In genomic region chr20:52461602-52462001, GRCh38 we compare ENCODE assay signal across 26 cellular contexts.
"Had no signal": no experiment of that assay in that cellular context is flagged by ENCODE, and none has a peak within 500 bp of the region (broad histone marks: within the 10 kb centered on the region; RNA-seq: fewer than 3 reads in every experiment).

No MANE protein-coding gene starts in this region.

- H3K4me1 ChIP-seq: breast epithelium, SJCRH30 had no signal

- H3K27ac Mint-ChIP-seq: activated CD4-positive, alpha-beta memory T cell treated with anti-CD3 and anti-CD28 coated beads for 36 hours; activated CD4-positive, alpha-beta T cell treated with anti-CD3 and anti-CD28 coated beads, Interleukin-2, amount 10 ng/mL, durations not matched to agents 7 days and 5 days; activated naive CD4-positive, alpha-beta T cell treated with anti-CD3 and anti-CD28 coated beads for 36 hours; activated naive CD8-positive, alpha-beta T cell treated with anti-CD3 and anti-CD28 coated beads for 36 hours; activated T-helper 17 cell treated with anti-CD3 and anti-CD28 coated beads, Interleukin-2, amount 50 U/mL, for 72 hours had no signal

- H3K27me3 ChIP-seq: breast epithelium had no signal

- H3K27ac ChIP-seq: breast epithelium, RWPE1, SJCRH30, VCaP had no signal

- H3K36me3 ChIP-seq: breast epithelium, SJCRH30 had no signal

- H3K9me3 Mint-ChIP-seq: activated T-helper 17 cell treated with anti-CD3 and anti-CD28 coated beads, Interleukin-2, amount 50 U/mL, for 72 hours had no signal

- H3K27me3 Mint-ChIP-seq: activated CD4-positive, alpha-beta T cell treated with anti-CD3 and anti-CD28 coated beads, Interleukin-2, amount 10 ng/mL, durations not matched to agents 7 days and 5 days had no signal

- H3K4me3 ChIP-seq: breast epithelium, SJCRH30 had no signal

- H3K36me3 Mint-ChIP-seq: activated CD4-positive, alpha-beta memory T cell treated with anti-CD3 and anti-CD28 coated beads for 36 hours; activated naive CD8-positive, alpha-beta T cell treated with anti-CD3 and anti-CD28 coated beads for 36 hours had no signal

- H3K9me3 ChIP-seq: breast epithelium, SJCRH30, SK-N-SH had no signal

- DNase-seq: activated CD4-positive, alpha-beta memory T cell treated with anti-CD3 and anti-CD28 coated beads for 36 hours; activated CD4-positive, alpha-beta T cell treated with anti-CD3 and anti-CD28 coated beads, Interleukin-2, amount 10 ng/mL, durations not matched to agents 7 days and 5 days; activated CD4-positive, CD25-positive, alpha-beta regulatory T cell; activated CD8-positive, alpha-beta memory T cell treated with anti-CD3 and anti-CD28 coated beads for 24 hours; activated gamma-delta T cell; activated naive CD4-positive, alpha-beta T cell treated with anti-CD3 and anti-CD28 coated beads for 36 hours; activated naive CD8-positive, alpha-beta T cell treated with anti-CD3 and anti-CD28 coated beads for 36 hours; activated T-cell treated with anti-CD3 and anti-CD28 coated beads, Interleukin-2, amount 50 U/mL, for 48 hours; caudate nucleus; KG1; NCI-H1092; NCI-H1417; NCI-H1930; NCI-H2171; NCI-H226; NCI-H524; NCI-H748 treated with DMSO at 0.1 percent for 48 hours; OCI-M1; Right ventricle myocardium superior; SJCRH30; SK-N-SH; T-helper 1 cell had no signal

- H3K4me1 Mint-ChIP-seq: activated CD4-positive, alpha-beta T cell treated with anti-CD3 and anti-CD28 coated beads, Interleukin-2, amount 10 ng/mL, durations not matched to agents 7 days and 5 days; activated naive CD8-positive, alpha-beta T cell treated with anti-CD3 and anti-CD28 coated beads for 36 hours; activated T-helper 17 cell treated with anti-CD3 and anti-CD28 coated beads, Interleukin-2, amount 50 U/mL, for 72 hours had no signal

- H3K4me2 ChIP-seq: SK-N-SH had no signal

- H3K4me3 Mint-ChIP-seq: activated CD4-positive, alpha-beta memory T cell treated with anti-CD3 and anti-CD28 coated beads for 36 hours; activated CD4-positive, alpha-beta T cell treated with anti-CD3 and anti-CD28 coated beads, Interleukin-2, amount 10 ng/mL, durations not matched to agents 7 days and 5 days; activated naive CD4-positive, alpha-beta T cell treated with anti-CD3 and anti-CD28 coated beads for 36 hours; activated naive CD8-positive, alpha-beta T cell treated with anti-CD3 and anti-CD28 coated beads for 36 hours; activated T-helper 17 cell treated with anti-CD3 and anti-CD28 coated beads, Interleukin-2, amount 50 U/mL, for 72 hours had no signal

- H3K9ac ChIP-seq: SK-N-SH had no signal
